28 cellular contexts compared by ENCODE assay signal in the genomic region with DNA sequence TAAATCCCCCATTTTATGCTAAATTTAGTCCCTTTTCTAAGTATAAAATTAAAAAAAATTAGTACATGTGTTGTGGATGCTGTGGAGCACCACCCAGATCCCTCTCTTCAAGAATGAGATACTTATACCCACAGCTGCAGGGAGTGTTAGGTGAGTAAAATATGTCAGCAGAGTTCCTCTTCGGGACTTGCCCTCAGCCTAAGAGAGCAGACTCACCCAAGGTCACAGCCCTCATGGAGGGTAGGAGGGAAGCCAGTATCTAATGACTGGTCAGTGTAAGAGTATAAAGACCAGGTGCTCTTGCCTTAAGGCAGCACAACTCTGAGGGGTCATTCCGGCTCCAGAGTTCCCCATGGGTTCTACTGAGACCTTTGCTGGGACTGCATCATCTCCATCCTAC.
"Had no signal": no experiment of that assay in that cellular context is flagged by ENCODE, and none has a peak within 500 bp of the region (broad histone marks: within the 10 kb centered on the region; RNA-seq: fewer than 3 reads in every experiment).

No MANE protein-coding gene starts in this region.

- H3K9me3 ChIP-seq: esophagus muscularis mucosa, gastrocnemius medialis had no signal

- H3K36me3 ChIP-seq: esophagus muscularis mucosa, gastrocnemius medialis, WERI-Rb-1 had no signal

- H3K4me3 ChIP-seq: coronary artery, dorsolateral prefrontal cortex, esophagus muscularis mucosa, gastrocnemius medialis, heart left ventricle had no signal

- DNase-seq: activated B cell treated with CpG ODN at 0.5 μM for 24 hours; activated CD4-positive, alpha-beta T cell treated with anti-CD3 and anti-CD28 coated beads for 48 hours; activated CD4-positive, alpha-beta T cell treated with anti-CD3 and anti-CD28 coated beads, Interleukin-2, amount 50 U/mL, for 1 hour; activated CD4-positive, alpha-beta T cell treated with anti-CD3 and anti-CD28 coated beads, Interleukin-2, amount 50 U/mL, for 48 hours; activated CD8-positive, alpha-beta memory T cell treated with anti-CD3 and anti-CD28 coated beads for 24 hours; activated CD8-positive, alpha-beta T cell treated with anti-CD3 and anti-CD28 coated beads for 36 hours; activated effector memory CD4-positive, alpha-beta T cell treated with Interleukin-2 at 50 U/mL for 16 hours; activated gamma-delta T cell treated with Interleukin-2 at 50 U/mL for 16 hours; activated naive CD4-positive, alpha-beta T cell treated with anti-CD3 and anti-CD28 coated beads, Interleukin-2, amount 50 U/mL, for 16 hours; activated naive CD4-positive, alpha-beta T cell treated with Interleukin-2 at 50 U/mL for 16 hours; activated T-cell treated with anti-CD3 and anti-CD28 coated beads, Interleukin-2, amount 50 U/mL, for 4 hours; amniotic stem cell; anterior cingulate cortex; brain microvascular endothelial cell; dorsolateral prefrontal cortex; effector memory CD4-positive, alpha-beta T cell; endodermal cell; foreskin keratinocyte; gastrocnemius medialis; glutamatergic neuron; heart left ventricle; T-helper 17 cell; T1000; WERI-Rb-1 had no signal

- H3K27ac ChIP-seq: brain microvascular endothelial cell, coronary artery, dorsolateral prefrontal cortex, esophagus muscularis mucosa, foreskin keratinocyte, gastrocnemius medialis, heart left ventricle, WERI-Rb-1 had no signal

- ATAC-seq: activated CD4-positive, CD25-positive, alpha-beta regulatory T cell treated with anti-CD3 and anti-CD28 coated beads, Interleukin-2, amount 50 U/mL, for 24 hours; activated CD8-positive, alpha-beta T cell treated with anti-CD3 and anti-CD28 coated beads for 36 hours; activated T-cell treated with anti-CD3 and anti-CD28 coated beads, Interleukin-2, amount 50 U/mL, for 4 hours; activated T-helper 17 cell treated with anti-CD3 and anti-CD28 coated beads, Interleukin-2, amount 50 U/mL, for 72 hours; foreskin keratinocyte; gastrocnemius medialis; heart left ventricle; T-helper 17 cell had no signal

- H3K27me3 ChIP-seq: brain microvascular endothelial cell, dorsolateral prefrontal cortex, esophagus muscularis mucosa, foreskin keratinocyte, gastrocnemius medialis, heart left ventricle had no signal

- H3K4me1 ChIP-seq: esophagus muscularis mucosa, gastrocnemius medialis, heart left ventricle had no signal
